In genomic region chr1:67752306-67752705, GRCh38 we compare ENCODE assay signal across 13 cellular contexts.
DNase-seq lines count a peak whose midpoint lies in the region; ATAC-seq and TF ChIP-seq lines count a peak whose summit lies in the region.
"Had no signal": no experiment of that assay in that cellular context is flagged by ENCODE, and none has a peak within 500 bp of the region (broad histone marks: within the 10 kb centered on the region; RNA-seq: fewer than 3 reads in every experiment).

No MANE protein-coding gene starts in this region.

- TF ChIP-seq EP300 in gastroesophageal sphincter (IDR thresholded peaks at IDR 0.05) = no peak

- intact Hi-C loops in ascending aorta (cut with DNase I) = loop anchor here (5.0 to 10.0 kb wide), 2 partner anchors 135 to 318 kb away; partner anchors contain the start of gene SERBP1
- intact Hi-C loops in tibial artery (cut with DNase I; ENCODE audit: low total_unique reads) = loop anchor here (10.0 kb wide), 1 partner anchor 188 kb away; no protein-coding TSS in a partner anchor
- intact Hi-C loops in CD8-positive, alpha-beta T cell (cut with DNase I, micrococcal nuclease) = no loop called here

- peaks cover 6% of the 10 kb centered on the region for H3K27me3 Mint-ChIP-seq in CD8-positive, alpha-beta T cell (ENCODE audit: low read depth)

- TF ChIP-seq CTCF in ascending aorta (IDR thresholded peaks at IDR 0.05) (no peak), gastroesophageal sphincter (IDR thresholded peaks at IDR 0.05) (no peak), tibial artery (IDR thresholded peaks at IDR 0.05) (no peak)
- no peak for TF ChIP-seq CTCF in CD8-positive, alpha-beta T cell (IDR thresholded peaks at IDR 0.05)

- H3K27ac ChIP-seq in ascending aorta (peak overlapping the region; percentile 89 to 94), gastroesophageal sphincter (peak overlapping the region in 3 of 4 donors; percentile 89), tibial artery (peak overlapping the region; percentile 86 to 90)
- no peak overlapping the region for H3K27ac ChIP-seq in CD8-positive, alpha-beta T cell (ENCODE audit: low read depth, low read length)
- H3K27ac ChIP-seq: VCaP had no signal

- WGBS in gastroesophageal sphincter (ENCODE audit: low coverage in 1 of 2), 2 donors = 45 to 74% methylated on average over 2 of the region's 2 CpGs

- peak; percentile 55 for DNase-seq in HT1080 (ENCODE audit: low read depth)
- no peak for DNase-seq in ascending aorta (ENCODE audit: low spot score in 2 of 2)
- no peak for DNase-seq in tibial artery
- no peak for DNase-seq in Kasumi-1 (lab: John Stamatoyannopoulos, UW)
- DNase-seq in CD8-positive, alpha-beta T cell = no peak
- DNase-seq: C1 segment of cervical spinal cord; effector memory CD8-positive, alpha-beta T cell; NCI-H1105 treated with DMSO at 0.1 percent for 48 hours; NCI-H2227 treated with DMSO at 0.1 percent for 48 hours; posterior cingulate gyrus had no signal

- H3K4me3 ChIP-seq in ascending aorta (no peak overlapping the region), gastroesophageal sphincter (no peak overlapping the region), tibial artery (no peak overlapping the region)
- no peak overlapping the region for H3K4me3 ChIP-seq in CD8-positive, alpha-beta T cell (ENCODE audit: low read depth, low read length)

- no peaks in the 10 kb centered on the region for H3K27me3 ChIP-seq in ascending aorta
- H3K27me3 ChIP-seq in gastroesophageal sphincter = no peaks in the 10 kb centered on the region
- no peaks in the 10 kb centered on the region for H3K27me3 ChIP-seq in tibial artery
- no peaks in the 10 kb centered on the region for H3K27me3 ChIP-seq in CD8-positive, alpha-beta T cell (ENCODE audit: insufficient read depth, low read length)

- ATAC-seq in gastroesophageal sphincter (no peak), GM19467 (IDR thresholded peaks at IDR 0.05; ENCODE audit: unreplicated experiment) (no peak)
- no peak for ATAC-seq in CD8-positive, alpha-beta T cell
- ATAC-seq: effector memory CD8-positive, alpha-beta T cell had no signal

- H3K4me1 Mint-ChIP-seq in CD8-positive, alpha-beta T cell (ENCODE audit: low read depth) = no peaks in the 10 kb centered on the region

- peaks cover 10 to 85% of the 10 kb centered on the region in 2 donors for H3K4me1 ChIP-seq in ascending aorta
- peaks cover 28 to 100% (median 39%) of the 10 kb centered on the region in 3 donors for H3K4me1 ChIP-seq in gastroesophageal sphincter
- H3K4me1 ChIP-seq in tibial artery = peaks cover 0 to 98% (median 65%) of the 10 kb centered on the region in 4 donors
- no peaks in the 10 kb centered on the region for H3K4me1 ChIP-seq in CD8-positive, alpha-beta T cell (ENCODE audit: insufficient read depth, low read length)

- no peak overlapping the region for H3K27ac Mint-ChIP-seq in CD8-positive, alpha-beta T cell
- H3K27ac Mint-ChIP-seq: effector memory CD8-positive, alpha-beta T cell had no signal

- CTCF ChIA-PET in CD8-positive, alpha-beta T cell (lab: Charles Lee) = interaction anchor here (0.7 to 13.2 kb wide), 7 partner anchors 8 to 251 kb away, joined by 3 to 402 read pairs (median 3); no protein-coding TSS in a partner anchor

- no peak overlapping the region for H3K4me3 Mint-ChIP-seq in CD8-positive, alpha-beta T cell
- H3K4me3 Mint-ChIP-seq: effector memory CD8-positive, alpha-beta T cell had no signal

- no peaks in the 10 kb centered on the region for H3K36me3 Mint-ChIP-seq in CD8-positive, alpha-beta T cell

- no peaks in the 10 kb centered on the region for H3K9me3 Mint-ChIP-seq in CD8-positive, alpha-beta T cell
- H3K9me3 Mint-ChIP-seq: effector memory CD8-positive, alpha-beta T cell had no signal

- H3K9me3 ChIP-seq in ascending aorta = no peaks in the 10 kb centered on the region
- H3K9me3 ChIP-seq in gastroesophageal sphincter = no peaks in the 10 kb centered on the region
- no peaks in the 10 kb centered on the region for H3K9me3 ChIP-seq in tibial artery
- H3K9me3 ChIP-seq in CD8-positive, alpha-beta T cell (ENCODE audit: low read length) = no peaks in the 10 kb centered on the region

- POLR2A ChIA-PET in CD8-positive, alpha-beta T cell (lab: Charles Lee) = no interaction called here

- TF ChIP-seq POLR2A in gastroesophageal sphincter (IDR thresholded peaks at IDR 0.05) = no peak

- H3K36me3 ChIP-seq in ascending aorta = no peaks in the 10 kb centered on the region
- H3K36me3 ChIP-seq in gastroesophageal sphincter = no peaks in the 10 kb centered on the region
- no peaks in the 10 kb centered on the region for H3K36me3 ChIP-seq in tibial artery
- no peaks in the 10 kb centered on the region for H3K36me3 ChIP-seq in CD8-positive, alpha-beta T cell (ENCODE audit: insufficient read depth, low read length)

Comparison
In these comparisons a context has a peak if more than half of its experiments do, and no peak if none do; other contexts are left out.
1. intact Hi-C loops: an anchor here in ascending aorta (5.0 to 10.0 kb wide) and tibial artery (10.0 kb wide); none called in CD8-positive, alpha-beta T cell.